8 cellular contexts compared by ENCODE assay signal in genomic region chr1:155134858-155135415, GRCh38. TPM values are rescaled to one million over a fixed set of nuclear protein-coding genes. Genes with fewer than 3 reads are reported as not detected.
A peak's percentile ranks its signal among the peaks of the same experiment; 100 is the strongest.
DNase-seq lines count a peak whose midpoint lies in the region; ATAC-seq and TF ChIP-seq lines count a peak whose summit lies in the region.

No MANE protein-coding gene starts in this region.

- peak; percentile 67 for ATAC-seq in left colon
- ATAC-seq in GM21737 (IDR thresholded peaks at IDR 0.05; ENCODE audit: unreplicated experiment) = no peak

- intact Hi-C loops in left colon (cut with DNase I, micrococcal nuclease) = no loop called here

- DNase-seq in activated gamma-delta T cell treated with Interleukin-2 at 50 U/mL for 16 hours (peak; percentile 14), activated gamma-delta T cell (lab: John Stamatoyannopoulos, UW) (no peak), NCI-H2107 (lab: John Stamatoyannopoulos, UW) (peak; percentile 45), left colon (peak; percentile 89 to 96)
- DNase-seq in stimulated activated CD4-positive, alpha-beta T cell treated with anti-CD3 and anti-CD28 coated beads, Interleukin-1b, Interleukin-23, amount 100 ng/mL, for 4 hours (ENCODE audit: low read depth in 2 of 2) = peak; percentile 54 to 72

- H3K27ac ChIP-seq in VCaP (peak overlapping the region; percentile 100), cingulate gyrus (ENCODE audit: low read depth, low read length) (peak overlapping the region; percentile 98)

- TF ChIP-seq CTCF in VCaP (conservative IDR thresholded peaks at IDR 0.05) = no peak

RNA-seq across cellular contexts. Expression of gene SLC50A1, which starts 0.7 kb away (rescaled TPM):
- 100 to 1,000 TPM in 1 of 2 donors, 10 to 100 TPM in 1; 70.6 to 107 TPM for total RNA-seq in left colon

RNA-seq across cellular contexts. Expression of gene DPM3, which starts 5.4 kb away (rescaled TPM):
- total RNA-seq in left colon = 100 to 1,000 TPM in 1 of 2 donors, 10 to 100 TPM in 1; 93.9 to 131 TPM

RNA-seq across cellular contexts. Expression of gene EFNA1, which starts 7.3 kb away (rescaled TPM):
- total RNA-seq in left colon = 100 to 1,000 TPM in 1 of 2 donors, 10 to 100 TPM in 1; 63.0 to 176 TPM

RNA-seq across cellular contexts. Expression of gene KRTCAP2, which starts 38.2 kb away (rescaled TPM):
- total RNA-seq in left colon = 100 to 1,000 TPM; 143 to 164 TPM

RNA-seq across cellular contexts. Expression of gene TRIM46, which starts 38.7 kb away (rescaled TPM):
- total RNA-seq in left colon = under 1 TPM; 0.28 to 0.52 TPM
